In the genomic region with DNA sequence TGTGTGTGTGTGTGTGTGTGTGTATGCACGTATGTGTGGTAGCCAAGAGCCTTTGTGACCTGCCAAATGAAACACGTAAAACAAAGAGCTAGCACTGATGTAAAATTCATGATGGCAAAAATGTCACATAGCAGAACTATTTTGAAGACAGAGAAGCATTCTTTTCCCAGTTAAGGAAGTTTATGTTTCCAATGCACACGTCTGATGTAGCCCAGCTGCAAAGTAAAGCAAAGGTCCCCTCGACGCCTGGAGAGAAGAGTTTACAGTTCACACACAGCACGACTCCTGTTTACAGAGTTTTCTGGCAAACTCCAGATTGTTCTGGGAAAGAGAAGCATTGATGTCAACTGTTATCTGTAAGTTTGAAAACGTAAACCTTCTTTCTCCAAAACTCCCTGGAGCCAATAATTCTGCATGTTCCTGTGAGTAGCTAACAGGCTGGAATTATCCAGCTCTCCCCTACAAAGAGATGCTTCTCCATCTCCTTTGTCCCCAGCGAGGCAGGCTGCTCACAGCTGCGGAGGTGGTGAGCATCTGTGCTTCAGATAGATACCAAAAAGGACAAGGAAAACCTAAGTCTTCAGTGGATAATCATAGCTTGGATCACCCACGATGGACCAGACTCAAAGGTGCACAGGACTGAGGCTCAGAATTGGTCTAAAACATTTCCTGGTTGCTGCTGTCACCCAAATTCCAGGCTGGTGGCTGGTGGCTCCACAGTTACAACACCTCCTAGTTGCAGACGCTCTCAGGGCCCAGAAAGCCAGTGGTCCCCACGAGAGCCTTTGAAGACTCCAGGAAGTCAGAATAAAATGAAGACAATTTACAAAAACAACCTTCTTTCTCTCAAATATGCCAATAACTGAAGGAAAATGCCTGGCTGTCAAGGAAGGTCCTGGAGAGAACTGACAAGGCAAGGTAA, we compare ENCODE assay signal across 12 cellular contexts.
DNase-seq lines count a peak whose midpoint lies in the region; ATAC-seq and TF ChIP-seq lines count a peak whose summit lies in the region.
"Had no signal": no experiment of that assay in that cellular context is flagged by ENCODE, and none has a peak within 500 bp of the region (broad histone marks: within the 10 kb centered on the region; RNA-seq: fewer than 3 reads in every experiment).

No MANE protein-coding gene starts in this region.

- DNase-seq in chondrocyte (ENCODE audit: low spot score) (no peak), left ventricle myocardium superior (no peak), trophoblast cell (no peak), NCI-H82 (lab: John Stamatoyannopoulos, UW) (no peak), omental fat pad (ENCODE audit: low spot score) (no peak), NCI-H2196 (lab: John Stamatoyannopoulos, UW; ENCODE audit: unreplicated experiment) (no peak), hepatic stellate cell (ENCODE audit: low spot score) (no peak)
- DNase-seq: activated CD4-positive, CD25-positive, alpha-beta regulatory T cell treated with anti-CD3 and anti-CD28 coated beads, Interleukin-2, amount 50 U/mL, for 72 hours; activated T-cell treated with anti-CD3 and anti-CD28 coated beads, Interleukin-2, amount 50 U/mL, for 24 hours; MG63; NCI-H2171 had no signal

- peak overlapping the region; percentile 76 for H3K27ac Mint-ChIP-seq in chondrocyte (ENCODE audit: unreplicated experiment)
- H3K27ac Mint-ChIP-seq: activated T-cell treated with anti-CD3 and anti-CD28 coated beads, Interleukin-2, amount 50 U/mL, for 24 hours had no signal

- H3K27me3 ChIP-seq in ACC112 (ENCODE audit: insufficient read depth, low read length), result no peaks in the 10 kb centered on the region
- H3K27me3 ChIP-seq in trophoblast cell (ENCODE audit: insufficient read depth, low read length), result no peaks in the 10 kb centered on the region
- H3K27me3 ChIP-seq: MG63 had no signal

- peaks cover 69% of the 10 kb centered on the region for H3K36me3 ChIP-seq in ACC112 (ENCODE audit: insufficient read depth, low read length)
- peaks cover 0 to 3% of the 10 kb centered on the region in 2 experiments for H3K36me3 ChIP-seq in trophoblast cell (ENCODE audit: control insufficient read depth in 1 of 2, insufficient read depth in 2 of 2, low read length in 2 of 2)

- H3K14ac ChIP-seq in trophoblast cell (ENCODE audit: low read length), result peak overlapping the region; percentile 65

- peak overlapping the region; percentile 61 for H2BK120ac ChIP-seq in trophoblast cell (ENCODE audit: insufficient read depth, low read length, poor library complexity)

- H2AFZ ChIP-seq in ACC112 (ENCODE audit: low read length, unreplicated experiment) (no peak overlapping the region), trophoblast cell (ENCODE audit: insufficient read depth, low read length, poor library complexity) (peak overlapping the region; percentile 1)

- intact Hi-C loops in left ventricle myocardium superior (cut with micrococcal nuclease), result no loop called here

- H3K9me3 Mint-ChIP-seq in chondrocyte (ENCODE audit: low read depth), result no peaks in the 10 kb centered on the region
- H3K9me3 Mint-ChIP-seq: activated T-cell treated with anti-CD3 and anti-CD28 coated beads, Interleukin-2, amount 50 U/mL, for 24 hours had no signal

- H3K4me1 Mint-ChIP-seq in chondrocyte (ENCODE audit: low read depth), result peaks cover 51% of the 10 kb centered on the region

- no peak overlapping the region for H3K23ac ChIP-seq in trophoblast cell (ENCODE audit: low read length)

- peak overlapping the region; percentile 83 for H2BK5ac ChIP-seq in trophoblast cell (ENCODE audit: low read depth, low read length, poor library complexity)

- H3K4ac ChIP-seq in trophoblast cell (ENCODE audit: low read depth, low read length), result peak overlapping the region; percentile 46

- no peaks in the 10 kb centered on the region for H3K27me3 Mint-ChIP-seq in chondrocyte (ENCODE audit: low read depth)
- H3K27me3 Mint-ChIP-seq: activated T-cell treated with anti-CD3 and anti-CD28 coated beads, Interleukin-2, amount 50 U/mL, for 24 hours had no signal

- ATAC-seq in left ventricle myocardium superior (peak; percentile 53), omental fat pad (ENCODE audit: low FRiP score) (no peak)

- H3K9ac ChIP-seq in trophoblast cell (ENCODE audit: low read length), result no peak overlapping the region

- peak overlapping the region; percentile 59 for H4K8ac ChIP-seq in trophoblast cell (ENCODE audit: low read depth, low read length)

- H3K27ac ChIP-seq in ACC112 (ENCODE audit: low read depth, low read length), result peak overlapping the region; percentile 77
- peak overlapping the region; percentile 94 for H3K27ac ChIP-seq in trophoblast cell (ENCODE audit: low read depth, low read length)

- WGBS in trophoblast cell (ENCODE audit: extremely low coverage, insufficient coverage, insufficient read length), result no CpG with 5 or more reads among the region's 12 CpGs

- H3K79me2 ChIP-seq in ACC112 (ENCODE audit: control insufficient read depth, insufficient read depth, low read length, unreplicated experiment) (peaks cover 5% of the 10 kb centered on the region), trophoblast cell (ENCODE audit: control insufficient read depth, insufficient read depth, low read length, poor library complexity) (peaks cover 9% of the 10 kb centered on the region)

- H3K9me3 ChIP-seq in trophoblast cell (ENCODE audit: insufficient read depth, low read depth, low read length), result no peaks in the 10 kb centered on the region
- H3K9me3 ChIP-seq: MG63 had no signal

- H4K91ac ChIP-seq in trophoblast cell (ENCODE audit: low read depth, low read length), result peak overlapping the region; percentile 94

- H2BK12ac ChIP-seq in trophoblast cell (ENCODE audit: low read length), result peak overlapping the region; percentile 68

- peaks cover 4% of the 10 kb centered on the region for H3K36me3 Mint-ChIP-seq in chondrocyte (ENCODE audit: low read depth)

- peak overlapping the region; percentile 1 for H4K12ac ChIP-seq in trophoblast cell (ENCODE audit: low read depth, low read length)

- peaks cover 43% of the 10 kb centered on the region for H3K79me1 ChIP-seq in trophoblast cell (ENCODE audit: low read length)

- peaks cover 65% of the 10 kb centered on the region for H3K4me1 ChIP-seq in ACC112 (ENCODE audit: control insufficient read depth, insufficient read depth, low read length, unreplicated experiment)
- H3K4me1 ChIP-seq in trophoblast cell (ENCODE audit: control insufficient read depth in 1 of 2, insufficient read depth in 2 of 2, low read length in 2 of 2), result peaks cover 8 to 10% of the 10 kb centered on the region in 2 experiments

- TF ChIP-seq CTCF in chondrocyte (IDR thresholded peaks at IDR 0.05), result no peak
- TF ChIP-seq CTCF in omental fat pad (IDR thresholded peaks at IDR 0.05), result no peak

- H3K4me2 ChIP-seq in trophoblast cell (ENCODE audit: low read length), result no peak overlapping the region

- H3K4me3 ChIP-seq in ACC112 (ENCODE audit: low read depth, low read length) (no peak overlapping the region), trophoblast cell (ENCODE audit: low read depth, low read length) (no peak overlapping the region)
- H3K4me3 ChIP-seq: MG63 had no signal

- H3K18ac ChIP-seq in trophoblast cell (ENCODE audit: low read length), result peak overlapping the region; percentile 44

- no peak overlapping the region for H3K4me3 Mint-ChIP-seq in chondrocyte (ENCODE audit: unreplicated experiment)
- H3K4me3 Mint-ChIP-seq: activated T-cell treated with anti-CD3 and anti-CD28 coated beads, Interleukin-2, amount 50 U/mL, for 24 hours had no signal

- peak overlapping the region; percentile 44 for H2AK5ac ChIP-seq in trophoblast cell (ENCODE audit: low read length)
